In the genomic region with DNA sequence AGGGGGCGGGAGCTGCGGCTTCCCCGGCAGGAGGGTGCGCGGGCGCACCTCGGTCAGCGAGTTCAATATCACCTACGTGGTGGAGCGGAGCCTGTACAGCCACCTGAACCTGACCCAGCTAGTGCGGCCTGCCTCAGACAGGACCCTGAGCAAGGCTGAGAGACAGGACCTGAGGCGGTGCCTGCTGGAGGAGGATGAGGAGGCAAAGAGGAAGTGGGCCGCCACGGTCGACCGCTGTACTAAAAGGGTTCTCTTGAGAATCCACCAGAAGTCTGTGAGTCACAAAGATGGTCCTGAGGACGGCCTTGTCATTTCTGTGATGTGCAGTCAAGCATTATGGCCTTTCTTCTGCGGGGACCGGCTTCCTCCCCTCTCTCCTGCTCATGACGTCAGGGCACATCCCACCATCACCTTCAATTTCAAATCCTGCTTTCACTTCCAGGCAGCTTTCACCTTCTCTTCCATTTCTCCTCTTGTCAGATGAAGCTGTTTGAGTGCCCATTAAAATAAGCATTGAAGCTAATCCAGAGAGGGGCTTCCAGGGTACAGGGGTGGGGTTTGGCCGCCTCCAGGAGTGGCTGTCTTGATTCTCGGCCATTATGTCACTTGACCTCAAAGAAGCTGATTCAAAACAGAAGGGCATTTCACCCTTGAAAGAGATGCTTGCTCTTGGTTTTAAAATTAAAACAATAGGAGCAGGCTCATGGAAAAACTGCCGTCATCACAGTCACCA, we compare ENCODE assay signal across 10 cellular contexts.
DNase-seq lines count a peak whose midpoint lies in the region; ATAC-seq, FAIRE-seq and TF ChIP-seq lines count a peak whose summit lies in the region.
"Had no signal": no experiment of that assay in that cellular context is flagged by ENCODE, and none has a peak within 500 bp of the region (broad histone marks: within the 10 kb centered on the region; RNA-seq: fewer than 3 reads in every experiment).

No MANE protein-coding gene starts in this region.

- WGBS in K562 (ENCODE audit: insufficient coverage, low coverage, missing lambda C conversion rate), result 34% methylated on average over 20 of the region's 23 CpGs

- no peak overlapping the region for H3K4me3 ChIP-seq in AG04450 (ENCODE audit: low read depth, low read length)
- H3K4me3 ChIP-seq in K562, result no peak overlapping the region

- intact Hi-C loops in K562 (cut with micrococcal nuclease), result no loop called here

- in situ Hi-C loops in K562 (cut with MboI), result no loop called here

- CTCF ChIA-PET in AG04450 (lab: Charles Lee), result no interaction called here
- CTCF ChIA-PET in K562 (lab: Yijun Ruan, JAX; ENCODE audit: low intra/inter-chr PET ratio), result no interaction called here

- BruUV-seq in K562 (replicated peaks; lab: Mats Ljungman, UMichigan), result no TSS peak

- H3K9ac ChIP-seq in K562 (ENCODE audit: insufficient read depth in 1 of 2, low read depth in 2 of 2, low read length in 2 of 2), result no peak overlapping the region

- no peaks in the 10 kb centered on the region for H3K79me2 ChIP-seq in K562 (ENCODE audit: control insufficient read depth, insufficient read depth, low read length)

- H3K36me3 ChIP-seq in K562 (ENCODE audit: control insufficient read depth, insufficient read depth, low read length), result no peaks in the 10 kb centered on the region

- H3K27me3 ChIP-seq in AG04450 (ENCODE audit: control insufficient read depth, insufficient read depth, low read length) (no peaks in the 10 kb centered on the region), K562 (ENCODE audit: control insufficient read depth in 2 of 2, insufficient read depth in 2 of 2, low read length in 2 of 2) (peaks cover 16 to 39% of the 10 kb centered on the region in 2 experiments)

- TF ChIP-seq RAD21 in K562 (CRISPR knock-in tag; conservative IDR thresholded peaks at IDR 0.05 in 1 of 2, IDR thresholded peaks at IDR 0.05 in 1 of 2), result no peak

- DNase-seq in AG04450 (ENCODE audit: low read depth, low spot score), result no peak
- no peak for DNase-seq in K562 (ENCODE audit: extremely low read depth in 1 of 4, low spot score in 3 of 4)
- DNase-seq in AG08395 (ENCODE audit: low spot score), result no peak
- DNase-seq in NCI-H146 treated with DMSO at 0.1 percent for 48 hours (lab: John Stamatoyannopoulos, UW; ENCODE audit: unreplicated experiment), result no peak
- no peak for DNase-seq in DMS153 treated with DMSO at 0.1 percent for 48 hours (lab: John Stamatoyannopoulos, UW; ENCODE audit: unreplicated experiment)
- DNase-seq in Kasumi-1 (lab: John Stamatoyannopoulos, UW), result no peak
- DNase-seq: CD4-positive, CD25-positive, alpha-beta regulatory T cell; NCI-H2029 treated with DMSO at 0.1 percent for 48 hours had no signal

- H4K20me1 ChIP-seq in K562 (replicated peaks; ENCODE audit: control insufficient read depth, insufficient read depth, low read length), result peaks cover 5% of the 10 kb centered on the region; the same call in 1 of the 2 replicates

- POLR2A ChIA-PET in AG04450 (lab: Yijun Ruan, JAX) (interaction anchor here (1.6 kb wide), 1 partner anchor 10 kb away, joined by 5 read pairs; no protein-coding TSS in a partner anchor), K562 (lab: Yijun Ruan, JAX) (no interaction called here)

- no peak overlapping the region for H3K4me2 ChIP-seq in K562 (ENCODE audit: insufficient read depth, low read length)

- no peaks in the 10 kb centered on the region for H3K9me1 ChIP-seq in K562 (ENCODE audit: control insufficient read depth, insufficient read depth, low read length)

- ATAC-seq in GM19372 (IDR thresholded peaks at IDR 0.05; ENCODE audit: low read depth, unreplicated experiment) (peak; percentile 87), HG03097 (IDR thresholded peaks at IDR 0.05; ENCODE audit: low FRiP score, unreplicated experiment) (peak; percentile 85), K562 (no peak)

- peaks cover 0 to 4% of the 10 kb centered on the region in 2 experiments; a peak in 2 of 5 replicates for H3K4me1 ChIP-seq in K562 (replicated peaks in 1 of 2; ENCODE audit: control insufficient read depth in 2 of 2, insufficient read depth in 2 of 2, low read length in 2 of 2)

- no peak for TF ChIP-seq CTCF in AG04450 (IDR thresholded peaks at IDR 0.05; ENCODE audit: low read depth, low read length)
- TF ChIP-seq CTCF in K562 (IDR thresholded peaks at IDR 0.05 in 2 of 3, conservative IDR thresholded peaks at IDR 0.05 in 1 of 3; ENCODE audit: insufficient read depth in 2 of 3, low read depth in 1 of 3, low read length in 3 of 3), result no peak

- H3K9me3 ChIP-seq in AG04450 (ENCODE audit: control insufficient read depth, insufficient read depth, low read length), result peaks cover 4% of the 10 kb centered on the region; the same call in 1 of the 2 replicates
- H3K9me3 ChIP-seq in K562 (replicated peaks; ENCODE audit: control insufficient read depth, insufficient read depth, low read depth, low read length), result no peaks in the 10 kb centered on the region

- H3K27ac ChIP-seq in AG04450 (ENCODE audit: low read depth, low read length) (peak overlapping the region; percentile 34), K562 (ENCODE audit: extremely low read depth, low read depth, low read length) (no peak overlapping the region)

- no peak for TF ChIP-seq POLR2A in K562 (conservative IDR thresholded peaks at IDR 0.05)

- FAIRE-seq in K562 (lab: Jason Lieb, UNC), result no peak

- no peak for TF ChIP-seq EP300 in K562 (IDR thresholded peaks at IDR 0.05; ENCODE audit: low read length)

- no peak overlapping the region for H2AFZ ChIP-seq in K562 (ENCODE audit: low read depth, low read length)

TF ChIP-seq in K562, 482 proteins besides CTCF, POLR2A, EP300 and RAD21:
- TF ChIP-seq TBP (optimal IDR thresholded peaks at IDR 0.05; ENCODE audit: low read depth, low read length) (no peak), REST (CRISPR knock-in tag; IDR thresholded peaks at IDR 0.05; ENCODE audit: low read depth) (no peak), MXI1 (IDR thresholded peaks at IDR 0.05; ENCODE audit: low read depth, low read length) (no peak), ZHX1 (conservative IDR thresholded peaks at IDR 0.05; ENCODE audit: low read length) (no peak), SPI1 (IDR thresholded peaks at IDR 0.05; ENCODE audit: borderline replicate concordance, low read depth, low read length) (peak; percentile 70)
TF ChIP-seq in K562: peak in this region for 1.
